Comparison of ENCODE assay signal across 18 cellular contexts in genomic region chr2:20758997-20759396, GRCh38.
A peak's percentile ranks its signal among the peaks of the same experiment; 100 is the strongest.
DNase-seq lines count a peak whose midpoint lies in the region; ATAC-seq lines count a peak whose summit lies in the region.
"Had no signal": no experiment of that assay in that cellular context is flagged by ENCODE, and none has a peak within 500 bp of the region (broad histone marks: within the 10 kb centered on the region; RNA-seq: fewer than 3 reads in every experiment).

No MANE protein-coding gene starts in this region.

- DNase-seq in NCI-H774 (lab: John Stamatoyannopoulos, UW) (no peak), NCI-H1092 (lab: John Stamatoyannopoulos, UW) (no peak), posterior vena cava (ENCODE audit: low spot score) (no peak), left lobe of liver (ENCODE audit: low spot score) (no peak)
- DNase-seq: activated CD4-positive, alpha-beta memory T cell treated with anti-CD3 and anti-CD28 coated beads, Interleukin-2, amount 10 ng/mL, durations not matched to agents 7 days and 5 days; activated gamma-delta T cell; DMS 273 treated with DMSO at 0.1 percent for 48 hours; dorsolateral prefrontal cortex; HFFc6; MV-4-11; naive thymus-derived CD4-positive, alpha-beta T cell; NCI-H2171; SHP77; stimulated activated CD4-positive, alpha-beta T cell treated with anti-CD3 and anti-CD28 coated beads, Interleukin-15, amount 100 ng/mL, for 24 hours had no signal

- intact Hi-C loops in posterior vena cava (cut with DNase I), result no loop called here

- peak; percentile 74 for ATAC-seq in GM18511 (IDR thresholded peaks at IDR 0.05; ENCODE audit: unreplicated experiment)
- ATAC-seq in GM21381 (IDR thresholded peaks at IDR 0.05; ENCODE audit: unreplicated experiment), result peak; percentile 87
- ATAC-seq in HG02943 (IDR thresholded peaks at IDR 0.05; ENCODE audit: low read depth, unreplicated experiment), result peak; percentile 85
- ATAC-seq in HG03558 (IDR thresholded peaks at IDR 0.05; ENCODE audit: extremely low read depth, unreplicated experiment), result peak; percentile 61
- no peak for ATAC-seq in left lobe of liver
- ATAC-seq: naive thymus-derived CD4-positive, alpha-beta T cell had no signal
